In the genomic region with DNA sequence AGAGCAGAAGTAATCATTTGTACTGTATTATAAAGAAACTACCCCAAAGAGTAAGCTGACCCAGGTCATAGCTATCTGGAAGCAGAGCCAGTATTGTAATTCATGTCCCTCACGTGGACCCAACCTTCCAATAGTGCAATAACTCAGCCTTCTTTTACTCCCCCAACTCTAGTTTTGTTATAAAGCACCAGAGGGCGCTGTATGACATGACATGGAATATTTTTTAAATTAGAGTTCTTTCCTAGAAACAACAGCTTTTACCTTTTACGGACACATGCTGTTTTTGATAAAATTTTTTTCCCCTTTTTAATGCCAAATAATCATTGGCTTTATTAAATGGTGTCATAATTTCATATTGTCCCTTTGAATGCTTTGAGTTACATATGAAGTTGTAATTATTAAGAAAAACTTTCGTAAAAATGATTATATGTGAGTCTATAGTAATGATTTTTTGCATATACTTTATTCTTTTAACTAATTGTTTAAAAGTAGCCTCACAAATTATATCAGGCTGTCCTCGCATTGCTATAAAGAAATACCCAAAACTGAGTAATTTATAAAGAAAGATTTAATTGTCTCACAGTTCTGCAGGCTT, we compare ENCODE assay signal across 8 cellular contexts.
DNase-seq lines count a peak whose midpoint lies in the region; ATAC-seq, FAIRE-seq and TF ChIP-seq lines count a peak whose summit lies in the region.

No MANE protein-coding gene starts in this region.

- no peak overlapping the region for H2AFZ ChIP-seq in H9 (ENCODE audit: low read length)
- H2AFZ ChIP-seq in mammary epithelial cell (ENCODE audit: low read depth, low read length): no peak overlapping the region

- no peak overlapping the region for H3K27ac Mint-ChIP-seq in CD4-positive, alpha-beta T cell
- H3K27ac Mint-ChIP-seq in H9: no peak overlapping the region

- H4K5ac ChIP-seq in H9 (ENCODE audit: insufficient read length, low read depth, low read length): no peak overlapping the region

- H4K91ac ChIP-seq in H9 (ENCODE audit: insufficient read length, low read depth, low read length): no peak overlapping the region

- H2BK20ac ChIP-seq in H9 (ENCODE audit: low read depth, low read length, poor library complexity, severe bottlenecking): no peak overlapping the region

- H3K4me3 ChIP-seq in mammary epithelial cell (replicated peaks in 1 of 3; ENCODE audit: insufficient read depth in 1 of 3, low read depth in 2 of 3, low read length in 3 of 3): no peak overlapping the region

- no peak overlapping the region for H3K23ac ChIP-seq in H9 (ENCODE audit: insufficient read length, low read depth, low read length)

- no peaks in the 10 kb centered on the region for H3K9me3 ChIP-seq in CD4-positive, alpha-beta T cell (ENCODE audit: control insufficient read depth, low read length)
- H3K9me3 ChIP-seq in H9 (ENCODE audit: control insufficient read depth, low read depth, low read length) (no peaks in the 10 kb centered on the region), mammary epithelial cell (replicated peaks; ENCODE audit: insufficient read depth, low read length) (no peaks in the 10 kb centered on the region)

- H3K36me3 ChIP-seq in mammary epithelial cell (ENCODE audit: insufficient read depth, low read length): peaks cover 4% of the 10 kb centered on the region

- H3K4me3 Mint-ChIP-seq in CD4-positive, alpha-beta T cell: no peak overlapping the region
- no peak overlapping the region for H3K4me3 Mint-ChIP-seq in H9

- no peaks in the 10 kb centered on the region for H3K23me2 ChIP-seq in H9 (ENCODE audit: insufficient read length, low read depth, low read length, poor library complexity, severe bottlenecking)

- intact Hi-C loops in CD4-positive, alpha-beta T cell (cut with DNase I, micrococcal nuclease): loop anchor here (1.0 to 5.0 kb wide), 4 partner anchors 113 to 351 kb away; no protein-coding TSS in a partner anchor
- intact Hi-C loops in mammary epithelial cell (cut with micrococcal nuclease): loop anchor here (1.0 to 10.0 kb wide), 4 partner anchors 113 to 350 kb away; a partner anchor contains a TSS

- CTCF ChIA-PET in CD4-positive, alpha-beta T cell (lab: Charles Lee): interaction anchor here (0.6 to 1.2 kb wide), 3 partner anchors 11 to 16 kb away, joined by 3 to 5 read pairs (median 3); no protein-coding TSS in a partner anchor
- CTCF ChIA-PET in mammary epithelial cell (lab: Charles Lee; ENCODE audit: low non-redundant PET): interaction anchor here (0.5 to 0.6 kb wide), 2 partner anchors 29 to 1128 kb away, joined by 3 to 10 read pairs; no protein-coding TSS in a partner anchor

- TF ChIP-seq CTCF in CD4-positive, alpha-beta T cell (IDR thresholded peaks at IDR 0.05): peak; percentile 79
- TF ChIP-seq CTCF in H9 (conservative IDR thresholded peaks at IDR 0.05) (peak; percentile 78), mammary epithelial cell (conservative IDR thresholded peaks at IDR 0.05 in 1 of 2, IDR thresholded peaks at IDR 0.05 in 1 of 2; ENCODE audit: extremely low read depth in 1 of 2, insufficient read depth in 1 of 2, low read depth in 1 of 2, low read length in 2 of 2) (peak; percentile 53 to 60)

- POLR2A ChIA-PET in CD4-positive, alpha-beta T cell (lab: Charles Lee): no interaction called here

- peak; percentile 71 for ATAC-seq in CD4-positive, alpha-beta T cell (ENCODE audit: poor library complexity)
- ATAC-seq in GM18505 (IDR thresholded peaks at IDR 0.05; ENCODE audit: unreplicated experiment): no peak

- in situ Hi-C loops in mammary epithelial cell (cut with MboI; ENCODE audit: low sequenced_read_pairs in 2 of 2): no loop called here

- H3K36me3 Mint-ChIP-seq in CD4-positive, alpha-beta T cell (ENCODE audit: low read depth): peaks cover 94% of the 10 kb centered on the region
- peaks cover 17 to 34% (median 20%) of the 10 kb centered on the region in 3 experiments; a peak in 6 of 7 replicates for H3K36me3 Mint-ChIP-seq in H9 (ENCODE audit: insufficient read depth in 1 of 3, low read depth in 3 of 3)

- BruUV-seq in mammary epithelial cell (replicated peaks; lab: Mats Ljungman, UMichigan): no TSS peak

- no peaks in the 10 kb centered on the region for H3K27me3 ChIP-seq in CD4-positive, alpha-beta T cell (ENCODE audit: control insufficient read depth, insufficient read depth, low read length)
- H3K27me3 ChIP-seq in H9 (ENCODE audit: insufficient read depth, low read length): no peaks in the 10 kb centered on the region
- no peaks in the 10 kb centered on the region for H3K27me3 ChIP-seq in mammary epithelial cell (ENCODE audit: insufficient read depth, low read length)

- H2BK5ac ChIP-seq in H9 (ENCODE audit: insufficient read length, low read length): no peak overlapping the region

- no peak overlapping the region for H3K27ac ChIP-seq in CD4-positive, alpha-beta T cell (ENCODE audit: low read depth, low read length)
- H3K27ac ChIP-seq in H9 (ENCODE audit: insufficient read length, low read depth, low read length) (no peak overlapping the region), mammary epithelial cell (ENCODE audit: insufficient read depth, low read depth, low read length) (peak overlapping the region; percentile 1)

- H3K56ac ChIP-seq in H9 (ENCODE audit: insufficient read length, low read depth, low read length): no peak overlapping the region

- dilution Hi-C loops in mammary epithelial cell (cut with HindIII; ENCODE audit: low sequenced_read_pairs): no loop called here

- no peaks in the 10 kb centered on the region for H3K9me3 Mint-ChIP-seq in CD4-positive, alpha-beta T cell
- peaks cover 0 to 6% of the 10 kb centered on the region in 2 experiments; a peak in 2 of 5 replicates for H3K9me3 Mint-ChIP-seq in H9

- H3K27me3 Mint-ChIP-seq in CD4-positive, alpha-beta T cell: no peaks in the 10 kb centered on the region
- H3K27me3 Mint-ChIP-seq in H9 (ENCODE audit: low read depth): no peaks in the 10 kb centered on the region

- no CpG with 5 or more reads among the region's 5 CpGs for WGBS in H9 (ENCODE audit: extremely low coverage, insufficient read length, low lambda C conversion rate)
- WGBS in mammary epithelial cell (ENCODE audit: low coverage, missing lambda C conversion rate): 47% methylated on average over 5 of the region's 5 CpGs

- no peaks in the 10 kb centered on the region for H4K20me1 ChIP-seq in H9 (ENCODE audit: control insufficient read depth, insufficient read depth, insufficient read length)
- H4K20me1 ChIP-seq in mammary epithelial cell (ENCODE audit: insufficient read depth, low read length): no peaks in the 10 kb centered on the region

- no peak overlapping the region for H2BK15ac ChIP-seq in H9 (ENCODE audit: low read depth, low read length)

- no peak for FAIRE-seq in urothelium cell line (lab: Jason Lieb, UNC)

- H2AK5ac ChIP-seq in H9 (ENCODE audit: insufficient read length, low read length): no peak overlapping the region

- no peak overlapping the region for H3T11ph ChIP-seq in H9 (ENCODE audit: low read length)

- H3K4me1 ChIP-seq in H9 (ENCODE audit: insufficient read depth, low read length) (no peaks in the 10 kb centered on the region), mammary epithelial cell (ENCODE audit: insufficient read depth, low read length) (no peaks in the 10 kb centered on the region)

- DNase-seq in CD4-positive, alpha-beta T cell: no peak
- no peak for DNase-seq in H9
- DNase-seq in NCI-H748 (lab: John Stamatoyannopoulos, UW; ENCODE audit: unreplicated experiment): peak; percentile 58
- DNase-seq in mammary epithelial cell: peak; percentile 54
- peak; percentile 69 for DNase-seq in kidney tubule cell (ENCODE audit: low spot score)
- DNase-seq in urothelium cell line (ENCODE audit: low spot score): peak; percentile 30
- no peak for DNase-seq in GOT3 (lab: John Stamatoyannopoulos, UW)

- no peak overlapping the region for H3K4ac ChIP-seq in H9 (ENCODE audit: low read depth, low read length)

- no peak overlapping the region for H3K9ac ChIP-seq in H9 (ENCODE audit: extremely low read depth, insufficient read length, low read length)
- H3K9ac ChIP-seq in mammary epithelial cell (ENCODE audit: insufficient read depth, low read length): no peak overlapping the region

- H2BK120ac ChIP-seq in H9 (ENCODE audit: low read depth, low read length, poor library complexity, severe bottlenecking): no peak overlapping the region

- peaks cover 3% of the 10 kb centered on the region for H3K4me1 Mint-ChIP-seq in CD4-positive, alpha-beta T cell (ENCODE audit: low read depth)
- no peaks in the 10 kb centered on the region for H3K4me1 Mint-ChIP-seq in H9

- no peak overlapping the region for H3K18ac ChIP-seq in H9 (ENCODE audit: insufficient read length, low read depth, low read length)

- no peak overlapping the region for H2BK12ac ChIP-seq in H9 (ENCODE audit: insufficient read length, low read depth, low read length)

- H4K8ac ChIP-seq in H9 (replicated peaks; ENCODE audit: insufficient read length, low read depth, low read length): no peak overlapping the region

- H3K79me1 ChIP-seq in H9 (ENCODE audit: insufficient read depth, low read depth, low read length, poor library complexity, severe bottlenecking): no peaks in the 10 kb centered on the region

- no peak for TF ChIP-seq POLR2A in GM18505 (IDR thresholded peaks at IDR 0.05; ENCODE audit: borderline replicate concordance, extremely low read depth, insufficient read depth, insufficient read length)

- H3K79me2 ChIP-seq in H9 (ENCODE audit: insufficient read depth, low read length): no peaks in the 10 kb centered on the region
- no peaks in the 10 kb centered on the region for H3K79me2 ChIP-seq in mammary epithelial cell (ENCODE audit: insufficient read depth, low read length)

- H3K14ac ChIP-seq in H9 (ENCODE audit: insufficient read depth, low read length): no peak overlapping the region

- H3K4me2 ChIP-seq in H9 (ENCODE audit: insufficient read depth, insufficient read length, low read length) (no peak overlapping the region), mammary epithelial cell (ENCODE audit: insufficient read depth, low read depth, low read length) (no peak overlapping the region)

Comparison
In these comparisons a context has a peak if more than half of its experiments do, and no peak if none do; other contexts are left out.
1. DNase-seq: peak in NCI-H748 (single experiment), mammary epithelial cell (single experiment), kidney tubule cell (single experiment) and urothelium cell line (single experiment); none in CD4-positive, alpha-beta T cell (0 of 10), H9 (single experiment) and GOT3 (single experiment).
2. Peak in every context shown above with its lines, with median percentiles within 50 percentile points of each other: CTCF ChIP-seq.